ENCODE assay signal across 19 cellular contexts in genomic region chr6:116876107-116876506, GRCh38. TPM values are rescaled to one million over a fixed set of nuclear protein-coding genes. Genes with fewer than 3 reads are reported as not detected.
DNase-seq lines count a peak whose midpoint lies in the region; ATAC-seq and TF ChIP-seq lines count a peak whose summit lies in the region.
"Had no signal": no experiment of that assay in that cellular context is flagged by ENCODE, and none has a peak within 500 bp of the region (broad histone marks: within the 10 kb centered on the region; RNA-seq: fewer than 3 reads in every experiment).

No MANE protein-coding gene starts in this region.

- no peak for DNase-seq in H7
- DNase-seq in T-helper 17 cell = no peak
- no peak for DNase-seq in gastrocnemius medialis
- DNase-seq in cerebellar nuclear complex (lab: John Stamatoyannopoulos, UW) = no peak
- DNase-seq in NCI-H187 (lab: John Stamatoyannopoulos, UW) = no peak
- no peak for DNase-seq in omental fat pad (ENCODE audit: low spot score)
- DNase-seq: activated CD4-positive, alpha-beta memory T cell treated with anti-CD3 and anti-CD28 coated beads, Interleukin-2, amount 10 ng/mL, durations not matched to agents 7 days and 5 days; DND-41; dorsolateral prefrontal cortex; HCEC 1CT; occipital lobe; SJCRH30; substantia nigra had no signal

- peak overlapping the region; percentile 63 for H3K4me3 Mint-ChIP-seq in T-helper 17 cell

- intact Hi-C loops in gastrocnemius medialis (cut with DNase I; ENCODE audit: low total_unique reads) = no loop called here

- no peak overlapping the region for H3K27ac Mint-ChIP-seq in T-helper 17 cell
- H3K27ac Mint-ChIP-seq: activated CD4-positive, alpha-beta memory T cell treated with anti-CD3 and anti-CD28 coated beads, Interleukin-2, amount 10 ng/mL, durations not matched to agents 7 days and 5 days; CD14-positive monocyte had no signal

- no peak for ATAC-seq in T-helper 17 cell
- no peak for ATAC-seq in gastrocnemius medialis
- ATAC-seq in HG03025 (IDR thresholded peaks at IDR 0.05; ENCODE audit: low FRiP score, unreplicated experiment) = no peak
- ATAC-seq in omental fat pad (ENCODE audit: low FRiP score) = no peak

- H3K27me3 ChIP-seq in H7 (ENCODE audit: control insufficient read depth, insufficient read depth, low read length) = peaks cover 45% of the 10 kb centered on the region
- H3K27me3 ChIP-seq in gastrocnemius medialis = peaks cover 30 to 47% (median 30%) of the 10 kb centered on the region in 3 donors

- H3K36me3 Mint-ChIP-seq in T-helper 17 cell (ENCODE audit: low read depth) = peaks cover 3% of the 10 kb centered on the region

- peaks cover 27% of the 10 kb centered on the region for H3K27me3 Mint-ChIP-seq in T-helper 17 cell

- H3K4me1 ChIP-seq in gastrocnemius medialis = peaks cover 4 to 5% of the 10 kb centered on the region in 2 donors
- H3K4me1 ChIP-seq: SJCRH30 had no signal

- peaks cover 9% of the 10 kb centered on the region for H3K4me1 Mint-ChIP-seq in T-helper 17 cell

- H3K9me3 ChIP-seq in T-helper 17 cell (ENCODE audit: control insufficient read depth, low read length, poor library complexity, severe bottlenecking) (no peaks in the 10 kb centered on the region), iPS-18c (ENCODE audit: control insufficient read depth, insufficient read depth, low read length) (no peaks in the 10 kb centered on the region), gastrocnemius medialis (no peaks in the 10 kb centered on the region)
- H3K9me3 ChIP-seq: SJCRH30 had no signal

- no peak overlapping the region for H3K27ac ChIP-seq in gastrocnemius medialis
- H3K27ac ChIP-seq: dorsolateral prefrontal cortex, SJCRH30 had no signal

- TF ChIP-seq CTCF in gastrocnemius medialis (IDR thresholded peaks at IDR 0.05 in 4 of 5, conservative IDR thresholded peaks at IDR 0.05 in 1 of 5) (no peak), omental fat pad (IDR thresholded peaks at IDR 0.05) (no peak)

- H3K36me3 ChIP-seq in H7 (replicated peaks; ENCODE audit: control insufficient read depth, insufficient read depth, low read length) (no peaks in the 10 kb centered on the region), gastrocnemius medialis (no peaks in the 10 kb centered on the region)
- H3K36me3 ChIP-seq: SJCRH30 had no signal

- peak overlapping the region; percentile 60; the same call in 1 of the 2 replicates for H3K4me3 ChIP-seq in H7 (ENCODE audit: insufficient read depth, low read depth, low read length)
- H3K4me3 ChIP-seq in iPS-18c (ENCODE audit: insufficient read depth, low read depth, low read length) = peak overlapping the region; percentile 69; the same call in 1 of the 2 replicates
- H3K4me3 ChIP-seq in gastrocnemius medialis = peak overlapping the region; percentile 8 to 44 (median 38)
- H3K4me3 ChIP-seq: K562, lung, SJCRH30 had no signal

- TF ChIP-seq POLR2A in gastrocnemius medialis (IDR thresholded peaks at IDR 0.05) = no peak

- in situ Hi-C loops in gastrocnemius medialis (cut with MboI; ENCODE audit: low sequenced_read_pairs in 4 of 4) = no loop called here

RNA-seq across cellular contexts. Expression of gene RFX6, which starts 0.9 kb away (rescaled TPM):
- not detected in 2 replicates for total RNA-seq in H7 (2014; rRNA removed; shearing (Covaris generic))
- total RNA-seq in T-helper 17 cell (not detected), gastrocnemius medialis (not detected), omental fat pad (not detected)
- total RNA-seq: activated CD4-positive, alpha-beta memory T cell treated with anti-CD3 and anti-CD28 coated beads, Interleukin-2, amount 10 ng/mL, durations not matched to agents 7 days and 5 days; fibroblast of lung; K562; occipital lobe; SJCRH30 had no signal

RNA-seq across cellular contexts. Expression of gene GPRC6A, which starts 47.2 kb away (rescaled TPM):
- 0.11 TPM in 1 of 2 replicates, not detected in the other for total RNA-seq in H7 (2014; rRNA removed; shearing (Covaris generic))
- not detected for total RNA-seq in T-helper 17 cell
- not detected for total RNA-seq in gastrocnemius medialis
- not detected for total RNA-seq in omental fat pad
- total RNA-seq: activated CD4-positive, alpha-beta memory T cell treated with anti-CD3 and anti-CD28 coated beads, Interleukin-2, amount 10 ng/mL, durations not matched to agents 7 days and 5 days; dorsolateral prefrontal cortex; fibroblast of lung; K562; lung; occipital lobe; SJCRH30 had no signal
